Comparison of ENCODE assay signal across 23 cellular contexts in the genomic region with DNA sequence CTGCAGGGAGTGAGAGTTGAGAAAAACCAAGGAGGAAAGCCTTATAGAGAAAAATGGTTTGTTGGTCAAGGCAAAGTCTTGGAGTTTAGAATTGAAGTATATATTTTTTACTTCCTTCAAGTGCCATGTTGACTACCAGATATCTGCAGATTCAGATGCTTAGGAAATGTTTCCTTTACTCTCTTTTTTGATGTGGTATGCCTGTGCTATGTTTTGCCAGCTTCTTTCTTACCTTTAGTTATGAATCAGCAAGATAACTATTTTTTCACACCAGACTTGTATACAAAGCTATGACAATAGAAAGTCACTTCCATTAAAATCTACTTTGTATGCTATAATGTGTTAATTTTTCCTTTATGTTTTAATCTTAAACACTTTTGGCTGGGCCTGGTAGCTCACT. TPM values are rescaled to one million over a fixed set of nuclear protein-coding genes. Genes with fewer than 3 reads are reported as not detected.
DNase-seq lines count a peak whose midpoint lies in the region; ATAC-seq and TF ChIP-seq lines count a peak whose summit lies in the region.
"Had no signal": no experiment of that assay in that cellular context is flagged by ENCODE, and none has a peak within 500 bp of the region (broad histone marks: within the 10 kb centered on the region; RNA-seq: fewer than 3 reads in every experiment).

No MANE protein-coding gene starts in this region.

- H3K9ac ChIP-seq in DND-41 (ENCODE audit: low read depth, low read length), result no peak overlapping the region
- H3K9ac ChIP-seq: parathyroid adenoma had no signal

- H3K4me1 Mint-ChIP-seq in activated naive CD4-positive, alpha-beta T cell treated with anti-CD3 and anti-CD28 coated beads for 36 hours (ENCODE audit: low read depth), result peaks cover 65% of the 10 kb centered on the region
- peaks cover 53% of the 10 kb centered on the region for H3K4me1 Mint-ChIP-seq in T-helper 2 cell treated with Interferon-gamma antibody and Interleukin-4, amounts not matched to agents 5 μg/mL and 100 μg/mL, for 36 hours (ENCODE audit: low read depth)

- no peaks in the 10 kb centered on the region for H3K27me3 ChIP-seq in DND-41 (ENCODE audit: insufficient read depth, low read length, poor library complexity)

- no peak overlapping the region for H3K4me3 Mint-ChIP-seq in activated naive CD4-positive, alpha-beta T cell treated with anti-CD3 and anti-CD28 coated beads for 36 hours
- H3K4me3 Mint-ChIP-seq in T-helper 2 cell treated with Interferon-gamma antibody and Interleukin-4, amounts not matched to agents 5 μg/mL and 100 μg/mL, for 36 hours, result peak overlapping the region; percentile 33
- H3K4me3 Mint-ChIP-seq: type B pancreatic cell had no signal

- H3K9me3 Mint-ChIP-seq in activated naive CD4-positive, alpha-beta T cell treated with anti-CD3 and anti-CD28 coated beads for 36 hours, result no peaks in the 10 kb centered on the region
- H3K9me3 Mint-ChIP-seq in T-helper 2 cell treated with Interferon-gamma antibody and Interleukin-4, amounts not matched to agents 5 μg/mL and 100 μg/mL, for 36 hours, result peaks cover 9% of the 10 kb centered on the region

- H3K4me3 ChIP-seq in DND-41 (ENCODE audit: low read depth in 1 of 2, low read length in 2 of 2), result no peak overlapping the region
- H3K4me3 ChIP-seq: coronary artery had no signal

- ATAC-seq in DND-41 (ENCODE audit: insufficient read depth, low read depth) (no peak), HG02678 (IDR thresholded peaks at IDR 0.05; ENCODE audit: unreplicated experiment) (no peak)
- ATAC-seq: right cardiac atrium had no signal

- no peaks in the 10 kb centered on the region for H3K27me3 Mint-ChIP-seq in activated naive CD4-positive, alpha-beta T cell treated with anti-CD3 and anti-CD28 coated beads for 36 hours (ENCODE audit: low read depth)
- H3K27me3 Mint-ChIP-seq in T-helper 2 cell treated with Interferon-gamma antibody and Interleukin-4, amounts not matched to agents 5 μg/mL and 100 μg/mL, for 36 hours (ENCODE audit: low read depth), result no peaks in the 10 kb centered on the region
- H3K27me3 Mint-ChIP-seq: type B pancreatic cell had no signal

- intact Hi-C loops in activated naive CD4-positive, alpha-beta T cell treated with anti-CD3 and anti-CD28 coated beads for 36 hours (cut with micrococcal nuclease), result loop anchor here (5.0 to 10.0 kb wide), 4 partner anchors 286 to 1551 kb away; a partner anchor contains a TSS

- no peak for DNase-seq in activated naive CD4-positive, alpha-beta T cell treated with anti-CD3 and anti-CD28 coated beads for 36 hours
- DNase-seq in activated naive CD4-positive, alpha-beta T cell treated with Interleukin-2 at 50 U/mL for 16 hours, result no peak
- DNase-seq in DND-41 (no peak), inferior parietal cortex (ENCODE audit: extremely low spot score) (no peak), HuH-7 (ENCODE audit: low spot score) (no peak)
- no peak for DNase-seq in T-helper 2 cell treated with Interferon-gamma antibody and Interleukin-4, amounts not matched to agents 5 μg/mL and 100 μg/mL, for 36 hours (ENCODE audit: low spot score)
- peak; percentile 36 for DNase-seq in central memory CD4-positive, alpha-beta T cell
- DNase-seq: activated CD4-positive, alpha-beta T cell treated with anti-CD3 and anti-CD28 coated beads for 4 hours; activated CD8-positive, alpha-beta memory T cell treated with anti-CD3 and anti-CD28 coated beads, Interleukin-2, amount 50 U/mL, for 4 hours; activated gamma-delta T cell; anterior cingulate cortex; effector memory CD4-positive, alpha-beta T cell; midbrain; NCI-H446; NCI-H774; right cardiac atrium; stimulated activated CD4-positive, alpha-beta T cell treated with anti-CD3 and anti-CD28 coated beads, Interleukin-2, amount 100 ng/mL, for 24 hours had no signal

- H3K36me3 Mint-ChIP-seq in activated naive CD4-positive, alpha-beta T cell treated with anti-CD3 and anti-CD28 coated beads for 36 hours (ENCODE audit: low read depth), result peaks cover 4% of the 10 kb centered on the region
- H3K36me3 Mint-ChIP-seq in T-helper 2 cell treated with Interferon-gamma antibody and Interleukin-4, amounts not matched to agents 5 μg/mL and 100 μg/mL, for 36 hours (ENCODE audit: low read depth), result peaks cover 16% of the 10 kb centered on the region
- H3K36me3 Mint-ChIP-seq: type B pancreatic cell had no signal

- peak overlapping the region; percentile 14 for H3K27ac Mint-ChIP-seq in activated naive CD4-positive, alpha-beta T cell treated with anti-CD3 and anti-CD28 coated beads for 36 hours
- peak overlapping the region; percentile 47 for H3K27ac Mint-ChIP-seq in T-helper 2 cell treated with Interferon-gamma antibody and Interleukin-4, amounts not matched to agents 5 μg/mL and 100 μg/mL, for 36 hours
- H3K27ac Mint-ChIP-seq: nephron, type B pancreatic cell had no signal

- CTCF ChIA-PET in activated naive CD4-positive, alpha-beta T cell treated with anti-CD3 and anti-CD28 coated beads for 36 hours (lab: Charles Lee), result interaction anchor here (0.7 kb wide), 1 partner anchor 59 kb away, joined by 3 read pairs; no protein-coding TSS in a partner anchor

- H3K36me3 ChIP-seq in DND-41 (ENCODE audit: insufficient read depth, low read length), result no peaks in the 10 kb centered on the region; the same call in 1 of the 2 replicates

- H3K4me2 ChIP-seq in DND-41 (ENCODE audit: insufficient read depth, low read length), result peak overlapping the region; percentile 85; the same call in 1 of the 2 replicates

- no peak for TF ChIP-seq CTCF in DND-41 (IDR thresholded peaks at IDR 0.05; ENCODE audit: borderline replicate concordance, extremely low read depth, low read length, poor library complexity, severe bottlenecking)

- peaks cover 86% of the 10 kb centered on the region for H3K79me2 ChIP-seq in DND-41 (ENCODE audit: insufficient read depth, low read length)

- no peak overlapping the region for H2AFZ ChIP-seq in DND-41 (ENCODE audit: low read depth, low read length)
- H2AFZ ChIP-seq: parathyroid adenoma had no signal

- H4K20me1 ChIP-seq in DND-41 (ENCODE audit: insufficient read depth, low read length), result peaks cover 37% of the 10 kb centered on the region; the same call in 1 of the 2 replicates

- H3K27ac ChIP-seq in DND-41 (ENCODE audit: low read length), result peak overlapping the region; percentile 4; the same call in 1 of the 2 replicates
- H3K27ac ChIP-seq: coronary artery, parathyroid adenoma, RWPE1 had no signal

- H3K4me1 ChIP-seq in DND-41 (ENCODE audit: insufficient read depth, low read length), result peaks cover 43% of the 10 kb centered on the region

- H3K9me3 ChIP-seq in DND-41 (ENCODE audit: insufficient read depth, low read length, severe bottlenecking), result peaks cover 6% of the 10 kb centered on the region

RNA-seq across cellular contexts. Expression of a gene that starts 3.6 kb away (rescaled TPM):
- total RNA-seq in activated naive CD4-positive, alpha-beta T cell treated with anti-CD3 and anti-CD28 coated beads for 36 hours, result 10 to 100 TPM; 13.4 to 13.6 TPM
